1 cellular context compared by ENCODE assay signal in the genomic region with DNA sequence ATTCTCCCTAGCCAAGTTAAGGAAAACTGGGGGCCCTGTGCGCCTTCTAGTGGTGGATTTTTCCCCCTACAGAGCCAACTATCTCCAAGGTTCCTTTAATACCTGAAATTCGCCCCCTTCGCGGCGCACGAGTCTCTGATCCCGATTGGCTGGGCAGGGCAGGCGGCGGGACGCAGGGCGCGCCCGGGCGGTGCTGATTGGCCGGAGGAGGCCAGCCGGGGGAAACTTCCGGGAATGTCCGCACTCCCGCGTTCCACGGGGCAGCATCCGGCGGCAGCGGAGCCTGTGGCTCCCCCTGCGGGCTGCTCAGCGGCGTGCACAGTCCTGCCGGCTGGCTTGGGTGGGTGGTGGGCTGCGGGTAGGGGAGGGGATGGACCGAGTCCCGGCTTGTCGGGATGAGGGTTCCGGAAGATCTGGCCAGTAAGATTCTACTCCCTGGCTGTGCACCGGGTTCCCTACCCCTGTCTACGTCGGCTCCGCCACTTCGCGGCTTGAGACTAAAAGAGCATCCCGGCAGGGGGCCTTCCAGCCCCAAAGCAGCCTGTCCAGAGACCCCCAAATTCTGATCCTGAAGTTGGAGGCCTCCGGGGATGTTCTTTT.
TF ChIP-seq lines count a peak whose summit lies in the region.

TSS of gene NABP2 (plus strand) at position 241 of the 600 bp plus-strand sequence. CDS start 515 bp downstream, outside the sequence.

TF ChIP-seq in HepG2, 621 proteins besides CTCF, POLR2A, EP300 and RAD21 (continued from another document and continues in another):
- TF ChIP-seq, protein P1, sequence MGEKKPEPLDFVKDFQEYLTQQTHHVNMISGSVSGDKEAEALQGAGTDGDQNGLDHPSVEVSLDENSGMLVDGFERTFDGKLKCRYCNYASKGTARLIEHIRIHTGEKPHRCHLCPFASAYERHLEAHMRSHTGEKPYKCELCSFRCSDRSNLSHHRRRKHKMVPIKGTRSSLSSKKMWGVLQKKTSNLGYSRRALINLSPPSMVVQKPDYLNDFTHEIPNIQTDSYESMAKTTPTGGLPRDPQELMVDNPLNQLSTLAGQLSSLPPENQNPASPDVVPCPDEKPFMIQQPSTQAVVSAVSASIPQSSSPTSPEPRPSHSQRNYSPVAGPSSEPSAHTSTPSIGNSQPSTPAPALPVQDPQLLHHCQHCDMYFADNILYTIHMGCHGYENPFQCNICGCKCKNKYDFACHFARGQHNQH (CRISPR knock-in tag; IDR thresholded peaks at IDR 0.05) = peak; percentile 69
- TF ChIP-seq, protein P2, sequence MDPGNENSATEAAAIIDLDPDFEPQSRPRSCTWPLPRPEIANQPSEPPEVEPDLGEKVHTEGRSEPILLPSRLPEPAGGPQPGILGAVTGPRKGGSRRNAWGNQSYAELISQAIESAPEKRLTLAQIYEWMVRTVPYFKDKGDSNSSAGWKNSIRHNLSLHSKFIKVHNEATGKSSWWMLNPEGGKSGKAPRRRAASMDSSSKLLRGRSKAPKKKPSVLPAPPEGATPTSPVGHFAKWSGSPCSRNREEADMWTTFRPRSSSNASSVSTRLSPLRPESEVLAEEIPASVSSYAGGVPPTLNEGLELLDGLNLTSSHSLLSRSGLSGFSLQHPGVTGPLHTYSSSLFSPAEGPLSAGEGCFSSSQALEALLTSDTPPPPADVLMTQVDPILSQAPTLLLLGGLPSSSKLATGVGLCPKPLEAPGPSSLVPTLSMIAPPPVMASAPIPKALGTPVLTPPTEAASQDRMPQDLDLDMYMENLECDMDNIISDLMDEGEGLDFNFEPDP (CRISPR knock-in tag; conservative IDR thresholded peaks at IDR 0.05) = no peak
- TF ChIP-seq, protein P3, sequence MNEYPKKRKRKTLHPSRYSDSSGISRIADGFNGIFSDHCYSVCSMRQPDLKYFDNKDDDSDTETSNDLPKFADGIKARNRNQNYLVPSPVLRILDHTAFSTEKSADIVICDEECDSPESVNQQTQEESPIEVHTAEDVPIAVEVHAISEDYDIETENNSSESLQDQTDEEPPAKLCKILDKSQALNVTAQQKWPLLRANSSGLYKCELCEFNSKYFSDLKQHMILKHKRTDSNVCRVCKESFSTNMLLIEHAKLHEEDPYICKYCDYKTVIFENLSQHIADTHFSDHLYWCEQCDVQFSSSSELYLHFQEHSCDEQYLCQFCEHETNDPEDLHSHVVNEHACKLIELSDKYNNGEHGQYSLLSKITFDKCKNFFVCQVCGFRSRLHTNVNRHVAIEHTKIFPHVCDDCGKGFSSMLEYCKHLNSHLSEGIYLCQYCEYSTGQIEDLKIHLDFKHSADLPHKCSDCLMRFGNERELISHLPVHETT (CRISPR knock-in tag; conservative IDR thresholded peaks at IDR 0.05) = no peak
- TF ChIP-seq, protein P4, sequence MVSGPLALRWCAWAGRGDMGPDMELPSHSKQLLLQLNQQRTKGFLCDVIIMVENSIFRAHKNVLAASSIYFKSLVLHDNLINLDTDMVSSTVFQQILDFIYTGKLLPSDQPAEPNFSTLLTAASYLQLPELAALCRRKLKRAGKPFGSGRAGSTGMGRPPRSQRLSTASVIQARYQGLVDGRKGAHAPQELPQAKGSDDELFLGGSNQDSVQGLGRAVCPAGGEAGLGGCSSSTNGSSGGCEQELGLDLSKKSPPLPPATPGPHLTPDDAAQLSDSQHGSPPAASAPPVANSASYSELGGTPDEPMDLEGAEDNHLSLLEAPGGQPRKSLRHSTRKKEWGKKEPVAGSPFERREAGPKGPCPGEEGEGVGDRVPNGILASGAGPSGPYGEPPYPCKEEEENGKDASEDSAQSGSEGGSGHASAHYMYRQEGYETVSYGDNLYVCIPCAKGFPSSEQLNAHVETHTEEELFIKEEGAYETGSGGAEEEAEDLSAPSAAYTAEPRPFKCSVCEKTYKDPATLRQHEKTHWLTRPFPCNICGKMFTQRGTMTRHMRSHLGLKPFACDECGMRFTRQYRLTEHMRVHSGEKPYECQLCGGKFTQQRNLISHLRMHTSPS (CRISPR knock-in tag; IDR thresholded peaks at IDR 0.05; ENCODE audit: low read depth) = no peak
- no peak for TF ChIP-seq SRSF9 (IDR thresholded peaks at IDR 0.05; ENCODE audit: borderline replicate concordance, insufficient read depth, low read depth, low read length, poor library complexity, severe bottlenecking)
- no peak for TF ChIP-seq ZNF768 (CRISPR knock-in tag; IDR thresholded peaks at IDR 0.05)
- TF ChIP-seq NFIB (CRISPR knock-in tag; IDR thresholded peaks at IDR 0.05; ENCODE audit: borderline replicate concordance) = no peak
- no peak for TF ChIP-seq ZBTB3 (CRISPR knock-in tag; IDR thresholded peaks at IDR 0.05; ENCODE audit: borderline replicate concordance, low read depth)
- peak; percentile 50; the same call in 1 of the 2 replicates for TF ChIP-seq DZIP1 (CRISPR knock-in tag; IDR thresholded peaks at IDR 0.05)
- TF ChIP-seq TFE3 (CRISPR knock-in tag; IDR thresholded peaks at IDR 0.05) = peak; percentile 44; the same call in 1 of the 2 replicates
- TF ChIP-seq NKX3-1 (CRISPR knock-in tag; IDR thresholded peaks at IDR 0.05) = no peak
- TF ChIP-seq CBX5 (CRISPR knock-in tag; IDR thresholded peaks at IDR 0.05; ENCODE audit: borderline replicate concordance) = no peak
- no peak for TF ChIP-seq TOE1 (CRISPR knock-in tag; IDR thresholded peaks at IDR 0.05)
- 0 out of 2 replicates have a peak, but pooled peaks have one; percentile 40 for TF ChIP-seq ZBTB43 (CRISPR knock-in tag; conservative IDR thresholded peaks at IDR 0.05)
- TF ChIP-seq TGIF2 (CRISPR knock-in tag; IDR thresholded peaks at IDR 0.05) = no peak
- TF ChIP-seq ZNF382 (CRISPR knock-in tag; IDR thresholded peaks at IDR 0.05; ENCODE audit: borderline replicate concordance) = no peak
- no peak; the same call in 1 of the 2 replicates for TF ChIP-seq ZNF510 (CRISPR knock-in tag; IDR thresholded peaks at IDR 0.05; ENCODE audit: low read depth)
- no peak for TF ChIP-seq SRSF4 (IDR thresholded peaks at IDR 0.05; ENCODE audit: low read depth, low read length, poor library complexity, severe bottlenecking)
- TF ChIP-seq, protein P5, sequence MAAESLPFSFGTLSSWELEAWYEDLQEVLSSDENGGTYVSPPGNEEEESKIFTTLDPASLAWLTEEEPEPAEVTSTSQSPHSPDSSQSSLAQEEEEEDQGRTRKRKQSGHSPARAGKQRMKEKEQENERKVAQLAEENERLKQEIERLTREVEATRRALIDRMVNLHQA (CRISPR knock-in tag; IDR thresholded peaks at IDR 0.05) = no peak
- no peak for TF ChIP-seq BCLAF1 (IDR thresholded peaks at IDR 0.05)
- TF ChIP-seq ZNF589 (CRISPR knock-in tag; conservative IDR thresholded peaks at IDR 0.05) = no peak
- no peak for TF ChIP-seq SETDB1 (CRISPR knock-in tag; IDR thresholded peaks at IDR 0.05; ENCODE audit: borderline replicate concordance)
- TF ChIP-seq ZBTB7A (CRISPR knock-in tag; IDR thresholded peaks at IDR 0.05) = no peak
- no peak for TF ChIP-seq REL (CRISPR knock-in tag; conservative IDR thresholded peaks at IDR 0.05)
- TF ChIP-seq PHF20 (CRISPR knock-in tag; IDR thresholded peaks at IDR 0.05) = peak; percentile 79
- TF ChIP-seq HOXA7 (CRISPR knock-in tag; IDR thresholded peaks at IDR 0.05) = no peak
- no peak for TF ChIP-seq ZC3H4 (CRISPR knock-in tag; IDR thresholded peaks at IDR 0.05; ENCODE audit: borderline replicate concordance)
- TF ChIP-seq MTF2 (CRISPR knock-in tag; IDR thresholded peaks at IDR 0.05; ENCODE audit: borderline replicate concordance) = peak; percentile 58; the same call in 1 of the 2 replicates
- no peak for TF ChIP-seq ZNF629 (CRISPR knock-in tag; conservative IDR thresholded peaks at IDR 0.05)
- TF ChIP-seq ZFP36 (IDR thresholded peaks at IDR 0.05; ENCODE audit: borderline replicate concordance, low read depth, low read length, partially characterized antibody) = no peak
- TF ChIP-seq NPAS2 (CRISPR knock-in tag; IDR thresholded peaks at IDR 0.05; ENCODE audit: borderline replicate concordance) = no peak
- no peak for TF ChIP-seq ZSCAN5A (CRISPR knock-in tag; IDR thresholded peaks at IDR 0.05; ENCODE audit: borderline replicate concordance)
- no peak for TF ChIP-seq RNF219 (CRISPR knock-in tag; IDR thresholded peaks at IDR 0.05)
